ENCODE assay signal across 12 cellular contexts in the genomic region with DNA sequence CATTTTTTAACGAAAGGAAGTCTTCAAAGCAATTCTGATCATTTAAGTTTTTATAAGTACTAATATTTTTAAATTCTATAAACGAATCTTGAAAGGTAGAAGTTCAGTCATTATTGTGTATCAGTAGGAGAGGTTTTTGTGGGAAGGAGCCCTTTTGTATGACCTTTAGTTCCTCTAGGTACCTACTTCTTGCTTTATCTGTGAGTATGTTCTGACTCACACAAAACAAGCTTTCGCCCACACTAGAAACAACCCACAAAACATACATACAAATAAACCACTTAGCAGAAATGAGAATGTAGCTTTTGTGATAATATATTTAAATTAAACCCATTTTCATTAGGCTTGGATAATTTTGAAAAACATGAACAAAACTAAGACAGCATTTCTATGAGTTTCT. TPM values are rescaled to one million over a fixed set of nuclear protein-coding genes. Genes with fewer than 3 reads are reported as not detected.
A peak's percentile ranks its signal among the peaks of the same experiment; 100 is the strongest.
DNase-seq lines count a peak whose midpoint lies in the region; ATAC-seq, FAIRE-seq and TF ChIP-seq lines count a peak whose summit lies in the region.
"Had no signal": no experiment of that assay in that cellular context is flagged by ENCODE, and none has a peak within 500 bp of the region (broad histone marks: within the 10 kb centered on the region; RNA-seq: fewer than 3 reads in every experiment).

No MANE protein-coding gene starts in this region.

- peak; percentile 59 for ATAC-seq in GM21367 (IDR thresholded peaks at IDR 0.05; ENCODE audit: unreplicated experiment)
- ATAC-seq in HG03095 (IDR thresholded peaks at IDR 0.05; ENCODE audit: unreplicated experiment): peak; percentile 47
- no peak for ATAC-seq in HG03460 (IDR thresholded peaks at IDR 0.05; ENCODE audit: unreplicated experiment)

- TF ChIP-seq CTCF in GM10266 (IDR thresholded peaks at IDR 0.05; ENCODE audit: control insufficient read depth, insufficient read depth, low read depth, missing control alignments) (no peak), bronchial epithelial cell (IDR thresholded peaks at IDR 0.05; ENCODE audit: insufficient read depth, low read length, severe bottlenecking) (no peak)

- FAIRE-seq in bronchial epithelial cell (lab: Jason Lieb, UNC): no peak

- peaks cover 7% of the 10 kb centered on the region for H3K36me3 ChIP-seq in bronchial epithelial cell (ENCODE audit: control insufficient read depth, insufficient read depth, low read length)
- H3K36me3 ChIP-seq: ovary had no signal

- no peak overlapping the region for H3K4me3 ChIP-seq in bronchial epithelial cell (ENCODE audit: low read depth, low read length)
- H3K4me3 ChIP-seq: ovary had no signal

- peak; percentile 16 for DNase-seq in GM10266 (ENCODE audit: extremely low spot score)
- peak; percentile 89 for DNase-seq in bronchial epithelial cell (ENCODE audit: low read depth)
- no peak for DNase-seq in DMS53 treated with DMSO at 0.1 percent for 48 hours (lab: John Stamatoyannopoulos, UW; ENCODE audit: unreplicated experiment)
- no peak for DNase-seq in NCI-H774 (lab: John Stamatoyannopoulos, UW)
- DNase-seq in NCI-H146 (lab: John Stamatoyannopoulos, UW): no peak
- DNase-seq: GDM1; ovary; stimulated activated CD4-positive, alpha-beta T cell treated with anti-CD3 and anti-CD28 coated beads, Interleukin-1b, Interleukin-23, amount 100 ng/mL, for 48 hours; substantia nigra had no signal

- no peaks in the 10 kb centered on the region for H3K27me3 ChIP-seq in bronchial epithelial cell (ENCODE audit: control insufficient read depth, insufficient read depth, low read length)
- H3K27me3 ChIP-seq: ovary had no signal

RNA-seq across cellular contexts. Expression of a gene that starts 27.8 kb away (rescaled TPM):
- 41.3 and 44.9 TPM in 2 replicates for total RNA-seq in bronchial epithelial cell

Comparison
In these comparisons a context has a peak if more than half of its experiments do, and no peak if none do; other contexts are left out.
1. DNase-seq: peak in GM10266 (single experiment) and bronchial epithelial cell (single experiment); none in DMS53 treated with DMSO at 0.1 percent for 48 hours (single experiment), NCI-H774 (single experiment) and NCI-H146 (single experiment).